Comparison of ENCODE assay signal across 13 cellular contexts in the genomic region with DNA sequence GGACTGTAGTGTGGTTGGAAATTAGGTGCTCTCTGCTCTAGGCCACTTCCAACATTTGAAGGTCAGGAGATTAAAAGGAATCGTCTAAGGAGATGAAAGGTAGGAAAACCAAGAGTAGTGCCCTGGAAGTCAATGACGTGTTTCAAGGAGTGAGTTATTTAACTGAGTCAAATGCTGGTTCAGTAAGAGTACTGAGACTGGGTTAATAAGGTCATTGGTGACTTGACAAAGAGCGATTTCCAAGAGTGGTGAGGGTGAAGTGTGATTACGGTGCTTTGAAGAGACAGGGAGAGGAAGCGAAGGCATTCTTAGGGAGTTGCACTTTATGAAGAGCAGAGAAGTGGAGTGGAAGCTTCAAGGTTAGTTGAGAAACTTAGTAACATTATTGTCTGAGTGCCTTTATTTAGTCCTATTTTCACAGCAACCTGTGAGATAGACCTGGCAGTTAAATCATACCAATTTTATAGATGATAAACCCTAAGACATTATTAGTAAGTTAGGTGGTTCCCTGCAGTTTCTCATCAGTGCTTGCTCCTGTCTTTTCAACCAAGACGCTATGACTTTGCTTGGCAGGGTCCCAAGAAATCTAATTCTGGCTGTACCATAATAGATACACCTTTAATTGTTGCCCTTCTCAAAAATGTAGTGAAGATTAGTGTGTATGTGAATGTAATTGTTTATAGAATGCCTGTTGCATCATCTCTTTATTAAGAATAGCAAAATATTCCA. TPM values are rescaled to one million over a fixed set of nuclear protein-coding genes. Genes with fewer than 3 reads are reported as not detected.
DNase-seq lines count a peak whose midpoint lies in the region; ATAC-seq and TF ChIP-seq lines count a peak whose summit lies in the region.
"Had no signal": no experiment of that assay in that cellular context is flagged by ENCODE, and none has a peak within 500 bp of the region (broad histone marks: within the 10 kb centered on the region; RNA-seq: fewer than 3 reads in every experiment).

No MANE protein-coding gene starts in this region.

- H3K9me3 ChIP-seq in heart right ventricle (no peaks in the 10 kb centered on the region), right cardiac atrium (ENCODE audit: control insufficient read depth, low read length) (no peaks in the 10 kb centered on the region), upper lobe of right lung (no peaks in the 10 kb centered on the region)
- H3K9me3 ChIP-seq: HAP-1, ovary had no signal

- H3K27ac ChIP-seq in heart right ventricle (peak overlapping the region in 6 of 10 donors; percentile 0 to 46 (median 12)), right cardiac atrium (ENCODE audit: low read length) (peak overlapping the region; percentile 23), upper lobe of right lung (no peak overlapping the region)
- H3K27ac ChIP-seq: ovary had no signal

- H3K36me3 Mint-ChIP-seq in activated naive CD4-positive, alpha-beta T cell treated with anti-CD3 and anti-CD28 coated beads, Interleukin-2, amount 50 U/mL, for 72 hours = peaks cover 14 to 40% of the 10 kb centered on the region in 2 donors

- H3K9me3 Mint-ChIP-seq in activated naive CD4-positive, alpha-beta T cell treated with anti-CD3 and anti-CD28 coated beads, Interleukin-2, amount 50 U/mL, for 72 hours = no peaks in the 10 kb centered on the region

- ATAC-seq in heart right ventricle (peak in 2 of 8 donors; percentile 28 to 31), Right ventricle myocardium inferior (no peak), right cardiac atrium (peak in 1 of 2 donors; percentile 10), upper lobe of right lung (peak; percentile 72)
- peak; percentile 19 to 21 for ATAC-seq in activated naive CD4-positive, alpha-beta T cell treated with anti-CD3 and anti-CD28 coated beads, Interleukin-2, amount 50 U/mL, for 72 hours

- H3K36me3 ChIP-seq in heart right ventricle = peaks cover 0 to 93% (median 35%) of the 10 kb centered on the region in 9 donors
- peaks cover 77% of the 10 kb centered on the region for H3K36me3 ChIP-seq in upper lobe of right lung
- H3K36me3 ChIP-seq: ovary had no signal

- DNase-seq in heart right ventricle (no peak), Right ventricle myocardium inferior (ENCODE audit: missing footprints) (no peak), right cardiac atrium (no peak), upper lobe of right lung (no peak), medulla oblongata (ENCODE audit: extremely low spot score) (no peak), RPMI8226 (no peak)
- DNase-seq in activated naive CD4-positive, alpha-beta T cell treated with anti-CD3 and anti-CD28 coated beads, Interleukin-2, amount 50 U/mL, for 72 hours (ENCODE audit: low spot score in 2 of 2) = no peak
- DNase-seq in stimulated activated naive CD4-positive, alpha-beta T cell (lab: John Stamatoyannopoulos, UW) = no peak
- DNase-seq: DMS53, NCI-H446, ovary, T1000 had no signal

- intact Hi-C loops in heart right ventricle (cut with DNase I) (loop anchor here in 1 of 10 donors (10.0 kb wide), 1 partner anchor 89 kb away; a partner anchor contains a TSS), Right ventricle myocardium inferior (cut with DNase I) (no loop called here), right cardiac atrium (cut with DNase I) (no loop called here), upper lobe of right lung (cut with DNase I) (no loop called here)

- H3K27ac Mint-ChIP-seq in activated naive CD4-positive, alpha-beta T cell treated with anti-CD3 and anti-CD28 coated beads, Interleukin-2, amount 50 U/mL, for 72 hours = peak overlapping the region in 1 of 2 donors; percentile 3

- WGBS in heart right ventricle, 2 donors = 20 to 27% methylated on average over 6 of the region's 6 CpGs
- WGBS in right cardiac atrium = 32% methylated on average over 6 of the region's 6 CpGs

- H3K27me3 ChIP-seq in heart right ventricle (no peaks in the 10 kb centered on the region), right cardiac atrium (ENCODE audit: control insufficient read depth, insufficient read depth) (no peaks in the 10 kb centered on the region), upper lobe of right lung (no peaks in the 10 kb centered on the region)
- H3K27me3 ChIP-seq: ovary had no signal

- TF ChIP-seq CTCF in heart right ventricle (IDR thresholded peaks at IDR 0.05) = no peak
- no peak for TF ChIP-seq CTCF in upper lobe of right lung (IDR thresholded peaks at IDR 0.05)

- H3K4me1 ChIP-seq in heart right ventricle (peaks cover 17 to 74% (median 67%) of the 10 kb centered on the region in 9 donors), right cardiac atrium (ENCODE audit: control insufficient read depth, insufficient read depth, low read length) (peaks cover 13% of the 10 kb centered on the region), upper lobe of right lung (peaks cover 57% of the 10 kb centered on the region)

- peak overlapping the region in 3 of 10 donors; percentile 7 to 25 (median 11) for H3K4me3 ChIP-seq in heart right ventricle
- H3K4me3 ChIP-seq in right cardiac atrium (ENCODE audit: low read length) = no peak overlapping the region
- H3K4me3 ChIP-seq in upper lobe of right lung = peak overlapping the region; percentile 6
- H3K4me3 ChIP-seq: HAP-1, ovary had no signal

RNA-seq across cellular contexts. Expression of a gene that starts 5.9 kb away (rescaled TPM):
- total RNA-seq in heart right ventricle (10 to 100 TPM; 68.4 to 86.7 (median 79.3) TPM), Right ventricle myocardium inferior (58.4 TPM), right cardiac atrium (10 to 100 TPM; 77.6 to 94.4 (median 80.9) TPM), upper lobe of right lung (133 TPM)
- polyA plus RNA-seq in heart right ventricle (10 to 100 TPM; 39.9 to 49.9 TPM), right cardiac atrium (54.7 TPM)
- 100 to 1,000 TPM; 255 to 256 TPM for total RNA-seq in activated naive CD4-positive, alpha-beta T cell treated with anti-CD3 and anti-CD28 coated beads, Interleukin-2, amount 50 U/mL, for 72 hours

RNA-seq across cellular contexts. Expression of a gene that starts 13.8 kb away (rescaled TPM):
- 10 to 100 TPM; 17.7 to 25.6 (median 22.0) TPM for total RNA-seq in heart right ventricle
- 10 to 100 TPM; 10.7 to 14.8 TPM for polyA plus RNA-seq in heart right ventricle
- 15.9 TPM for total RNA-seq in Right ventricle myocardium inferior
- 10 to 100 TPM; 10.8 to 24.5 TPM for total RNA-seq in activated naive CD4-positive, alpha-beta T cell treated with anti-CD3 and anti-CD28 coated beads, Interleukin-2, amount 50 U/mL, for 72 hours
- 10 to 100 TPM; 16.4 to 19.0 (median 16.9) TPM for total RNA-seq in right cardiac atrium
- polyA plus RNA-seq in right cardiac atrium = 18.0 TPM
- total RNA-seq in upper lobe of right lung = 14.2 TPM
